8 cellular contexts compared by ENCODE assay signal in genomic region chr2:46545015-46545839, GRCh38. TPM values are rescaled to one million over a fixed set of nuclear protein-coding genes. Genes with fewer than 3 reads are reported as not detected.
A peak's percentile ranks its signal among the peaks of the same experiment; 100 is the strongest.
DNase-seq lines count a peak whose midpoint lies in the region; ATAC-seq, FAIRE-seq and TF ChIP-seq lines count a peak whose summit lies in the region.

No MANE protein-coding gene starts in this region.

- H3K4me3 ChIP-seq in left ventricle myocardium inferior: peak overlapping the region; percentile 93
- H3K4me3 ChIP-seq in fibroblast of villous mesenchyme (ENCODE audit: low read depth, low read length): no peak overlapping the region
- H3K4me3 ChIP-seq in vagina: peak overlapping the region; percentile 44 to 70

- H3K9me3 ChIP-seq in left ventricle myocardium inferior (replicated peaks): no peaks in the 10 kb centered on the region
- no peaks in the 10 kb centered on the region for H3K9me3 ChIP-seq in vagina

- TF ChIP-seq CTCF in left ventricle myocardium inferior (IDR thresholded peaks at IDR 0.05; ENCODE audit: borderline replicate concordance): no peak
- no peak for TF ChIP-seq CTCF in fibroblast of villous mesenchyme (IDR thresholded peaks at IDR 0.05; ENCODE audit: insufficient read depth, low read depth, low read length)
- no peak for TF ChIP-seq CTCF in vagina (IDR thresholded peaks at IDR 0.05)
- TF ChIP-seq CTCF in D721Med (IDR thresholded peaks at IDR 0.05; ENCODE audit: insufficient read depth, missing control alignments): no peak

- FAIRE-seq in D721Med (lab: Jason Lieb, UNC): no peak

- no peaks in the 10 kb centered on the region for H3K9me3 Mint-ChIP-seq in IgD-negative memory B cell

- intact Hi-C loops in left ventricle myocardium inferior (cut with micrococcal nuclease): no loop called here
- intact Hi-C loops in left cardiac atrium (cut with DNase I): no loop called here
- intact Hi-C loops in vagina (cut with DNase I): no loop called here

- H3K4me1 Mint-ChIP-seq in IgD-negative memory B cell: peaks cover 49 to 67% (median 59%) of the 10 kb centered on the region in 3 donors

- no peak for TF ChIP-seq POLR2A in vagina (IDR thresholded peaks at IDR 0.05)

- H3K27ac ChIP-seq in left ventricle myocardium inferior (replicated peaks) (peak overlapping the region; percentile 98), vagina (peak overlapping the region; percentile 98)

- H3K27me3 ChIP-seq in left ventricle myocardium inferior (ENCODE audit: low read depth): no peaks in the 10 kb centered on the region
- no peaks in the 10 kb centered on the region for H3K27me3 ChIP-seq in vagina

- peak overlapping the region; percentile 89 to 99 (median 94) for H3K4me3 Mint-ChIP-seq in IgD-negative memory B cell

- no peaks in the 10 kb centered on the region for H3K27me3 Mint-ChIP-seq in IgD-negative memory B cell

- H3K4me1 ChIP-seq in left ventricle myocardium inferior (peaks cover 91% of the 10 kb centered on the region), vagina (peaks cover 79% of the 10 kb centered on the region)

- peak overlapping the region; percentile 94 to 96 (median 95) for H3K27ac Mint-ChIP-seq in IgD-negative memory B cell

- H3K36me3 Mint-ChIP-seq in IgD-negative memory B cell: peaks cover 11% of the 10 kb centered on the region

- no peak for ATAC-seq in left cardiac atrium
- ATAC-seq in HG03460 (IDR thresholded peaks at IDR 0.05; ENCODE audit: unreplicated experiment): no peak

- no peak for DNase-seq in left ventricle myocardium inferior
- no peak for DNase-seq in left cardiac atrium
- DNase-seq in fibroblast of villous mesenchyme (ENCODE audit: low read depth): peak; percentile 24
- DNase-seq in vagina (ENCODE audit: extremely low spot score in 2 of 2): peak in 1 of 2 donors; percentile 84
- no peak for DNase-seq in activated T-cell treated with anti-CD3 and anti-CD28 coated beads, Interleukin-2, amount 50 U/mL, for 1 hour
- no peak for DNase-seq in D721Med (ENCODE audit: insufficient read length, low spot score)

- H3K36me3 ChIP-seq in left ventricle myocardium inferior (peaks cover 31% of the 10 kb centered on the region), vagina (peaks cover 0 to 3% of the 10 kb centered on the region in 2 donors)

RNA-seq across cellular contexts. Expression of gene ATP6V1E2, which starts 2.9 kb away (rescaled TPM):
- total RNA-seq in left ventricle myocardium inferior (9.1 TPM), left cardiac atrium (1 to 10 TPM; 4.1 to 6.5 TPM), fibroblast of villous mesenchyme (2.6 and 3.2 TPM in 2 replicates), vagina (4.2 TPM)
- polyA plus RNA-seq in IgD-negative memory B cell: 11.6 TPM

RNA-seq across cellular contexts. Expression of gene RHOQ, which starts 2.9 kb away (rescaled TPM):
- total RNA-seq in left ventricle myocardium inferior: 380 TPM
- 100 to 1,000 TPM; 156 to 186 TPM for total RNA-seq in left cardiac atrium
- polyA plus RNA-seq in IgD-negative memory B cell: 8.0 TPM
- total RNA-seq in fibroblast of villous mesenchyme: 74.4 and 93.7 TPM in 2 replicates
- 121 TPM for total RNA-seq in vagina
